In genomic region chr18:76993573-76993972, GRCh38 we compare ENCODE assay signal across 21 cellular contexts.
A peak's percentile ranks its signal among the peaks of the same experiment; 100 is the strongest.
DNase-seq lines count a peak whose midpoint lies in the region; ATAC-seq and TF ChIP-seq lines count a peak whose summit lies in the region.
"Had no signal": no experiment of that assay in that cellular context is flagged by ENCODE, and none has a peak within 500 bp of the region (broad histone marks: within the 10 kb centered on the region; RNA-seq: fewer than 3 reads in every experiment).

No MANE protein-coding gene starts in this region.

- H3K27ac Mint-ChIP-seq in glutamatergic neuron (ENCODE audit: unreplicated experiment), result peak overlapping the region; percentile 28

- no peak overlapping the region for H3K4me3 ChIP-seq in WERI-Rb-1 (ENCODE audit: low read depth, low read length)
- no peak overlapping the region for H3K4me3 ChIP-seq in neuronal stem cell (ENCODE audit: low read length in 2 of 2)
- H3K4me3 ChIP-seq in tibial nerve, result no peak overlapping the region
- H3K4me3 ChIP-seq: K562, PC-9 had no signal

- H3K4me1 Mint-ChIP-seq in glutamatergic neuron (ENCODE audit: low read depth, unreplicated experiment), result peaks cover 51% of the 10 kb centered on the region

- H3K9me3 Mint-ChIP-seq in glutamatergic neuron (ENCODE audit: unreplicated experiment), result peaks cover 17% of the 10 kb centered on the region

- H2BK5ac ChIP-seq in neuronal stem cell (ENCODE audit: low read length), result no peak overlapping the region

- H3K27ac ChIP-seq in WERI-Rb-1, result no peak overlapping the region
- no peak overlapping the region for H3K27ac ChIP-seq in neuronal stem cell (replicated peaks; ENCODE audit: low read length)
- peak overlapping the region in 3 of 4 donors; percentile 39 to 82 (median 82) for H3K27ac ChIP-seq in tibial nerve
- H3K27ac ChIP-seq: PC-9, RWPE1 had no signal

- H2AFZ ChIP-seq in neuronal stem cell (ENCODE audit: low read length), result no peak overlapping the region
- H2AFZ ChIP-seq: PC-9 had no signal

- H4K8ac ChIP-seq in neuronal stem cell (ENCODE audit: low read depth, low read length), result no peak overlapping the region

- no peak overlapping the region for H2BK15ac ChIP-seq in neuronal stem cell (ENCODE audit: low read length)

- no peak overlapping the region for H2BK120ac ChIP-seq in neuronal stem cell (ENCODE audit: low read depth, low read length)

- H3K9me3 ChIP-seq in WERI-Rb-1 (ENCODE audit: severe bottlenecking) (no peaks in the 10 kb centered on the region), neuronal stem cell (replicated peaks in 1 of 2; ENCODE audit: control insufficient read depth in 2 of 2, insufficient read depth in 1 of 2, low read depth in 1 of 2, low read length in 2 of 2) (no peaks in the 10 kb centered on the region), tibial nerve (no peaks in the 10 kb centered on the region)
- H3K9me3 ChIP-seq: BE2C, SK-N-SH had no signal

- TF ChIP-seq POLR2A in tibial nerve (IDR thresholded peaks at IDR 0.05), result no peak

- peak overlapping the region; percentile 55 for H3K18ac ChIP-seq in neuronal stem cell (ENCODE audit: low read length)

- H3K23ac ChIP-seq in neuronal stem cell (ENCODE audit: low read depth, low read length, poor library complexity), result no peak overlapping the region

- H3K4me1 ChIP-seq in neuronal stem cell (ENCODE audit: control insufficient read depth in 2 of 2, insufficient read depth in 1 of 2, low read depth in 1 of 2, low read length in 2 of 2), result peaks cover 6 to 9% of the 10 kb centered on the region in 2 donors
- H3K4me1 ChIP-seq in tibial nerve, result peaks cover 0 to 47% (median 11%) of the 10 kb centered on the region in 4 donors
- H3K4me1 ChIP-seq: BE2C had no signal

- no peak overlapping the region for H3K4ac ChIP-seq in neuronal stem cell (ENCODE audit: low read length)

- peak; percentile 4 for DNase-seq in WERI-Rb-1
- no peak for DNase-seq in glutamatergic neuron
- DNase-seq in neuronal stem cell (ENCODE audit: low spot score), result no peak
- no peak for DNase-seq in tibial nerve (ENCODE audit: low spot score in 2 of 2)
- DNase-seq in RKO (ENCODE audit: low spot score), result no peak
- DNase-seq: BE2C, H7, MM.1S, NCI-H1092 treated with DMSO at 0.1 percent for 48 hours, NCI-H1436 treated with DMSO at 0.1 percent for 48 hours, NCI-H2029, NCI-H2227 treated with DMSO at 0.1 percent for 48 hours, NCI-H510A treated with DMSO at 0.1 percent for 48 hours, NCI-H748 treated with DMSO at 0.1 percent for 48 hours, PC-9, SIG-M5, SK-N-SH had no signal

- TF ChIP-seq EP300 in tibial nerve (IDR thresholded peaks at IDR 0.05), result no peak

- H2AK5ac ChIP-seq in neuronal stem cell (ENCODE audit: low read depth, low read length), result no peak overlapping the region

- no peak overlapping the region for H3K14ac ChIP-seq in neuronal stem cell (ENCODE audit: low read length)

- WGBS in neuronal stem cell (ENCODE audit: extremely low coverage in 2 of 2, insufficient read length in 2 of 2, insufficient replicate concordance in 1 of 2), 2 donors, result no CpG with 5 or more reads among the region's 11 CpGs
- WGBS in tibial nerve, 2 donors, result 73 to 79% methylated on average over 11 of the region's 11 CpGs

- H3K36me3 Mint-ChIP-seq in glutamatergic neuron (ENCODE audit: unreplicated experiment), result peaks cover 6% of the 10 kb centered on the region

- no peak overlapping the region for H3K4me3 Mint-ChIP-seq in glutamatergic neuron (ENCODE audit: unreplicated experiment)

- peaks cover 10% of the 10 kb centered on the region for H3K27me3 Mint-ChIP-seq in glutamatergic neuron (ENCODE audit: unreplicated experiment)

- no peaks in the 10 kb centered on the region for H3K27me3 ChIP-seq in WERI-Rb-1 (ENCODE audit: insufficient read depth, low read depth, severe bottlenecking)
- H3K27me3 ChIP-seq in neuronal stem cell (ENCODE audit: control insufficient read depth in 3 of 3, insufficient read depth in 3 of 3, low read depth in 1 of 3, low read length in 3 of 3), result no peaks in the 10 kb centered on the region
- no peaks in the 10 kb centered on the region for H3K27me3 ChIP-seq in tibial nerve
- H3K27me3 ChIP-seq: BE2C had no signal

- no peak overlapping the region for H4K91ac ChIP-seq in neuronal stem cell (ENCODE audit: low read depth, low read length, poor library complexity)

- ATAC-seq in HG03432 (IDR thresholded peaks at IDR 0.05; ENCODE audit: unreplicated experiment) (no peak), GM19328 (IDR thresholded peaks at IDR 0.05; ENCODE audit: unreplicated experiment) (no peak)
- ATAC-seq: K562 had no signal

- H3K36me3 ChIP-seq in WERI-Rb-1 (no peaks in the 10 kb centered on the region), neuronal stem cell (replicated peaks in 1 of 2; ENCODE audit: control insufficient read depth in 2 of 2, insufficient read depth in 2 of 2, low read length in 2 of 2) (no peaks in the 10 kb centered on the region), tibial nerve (peaks cover 0 to 11% (median 0%) of the 10 kb centered on the region in 3 donors)
- H3K36me3 ChIP-seq: BE2C had no signal

- H3K9ac ChIP-seq in neuronal stem cell (ENCODE audit: low read depth, low read length, poor library complexity), result no peak overlapping the region
- H3K9ac ChIP-seq: SK-N-SH had no signal

- no peak overlapping the region for H2BK12ac ChIP-seq in neuronal stem cell (ENCODE audit: low read length)

- H3K4me2 ChIP-seq in neuronal stem cell (ENCODE audit: insufficient read depth, low read length, poor library complexity, severe bottlenecking), result no peak overlapping the region
- H3K4me2 ChIP-seq: PC-9, SK-N-SH had no signal

- no peak for TF ChIP-seq CTCF in WERI-Rb-1 (IDR thresholded peaks at IDR 0.05; ENCODE audit: low read depth, low read length)
- no peak for TF ChIP-seq CTCF in glutamatergic neuron (IDR thresholded peaks at IDR 0.05; ENCODE audit: partially characterized antibody, unreplicated experiment)
- TF ChIP-seq CTCF in tibial nerve (IDR thresholded peaks at IDR 0.05), result no peak

- no peaks in the 10 kb centered on the region for H3K79me1 ChIP-seq in neuronal stem cell (ENCODE audit: low read depth, low read length)

Comparison
In these comparisons a context has a peak if more than half of its experiments do, and no peak if none do; other contexts are left out.
1. H3K27ac ChIP-seq: peak in tibial nerve (3 of 4); none in WERI-Rb-1 (single experiment) and neuronal stem cell (single experiment).